ENCODE assay signal across 8 cellular contexts in genomic region chr2:23824777-23825212, GRCh38.
DNase-seq lines count a peak whose midpoint lies in the region; ATAC-seq and TF ChIP-seq lines count a peak whose summit lies in the region.

No MANE protein-coding gene starts in this region.

- H3K4me1 Mint-ChIP-seq in CD14-positive monocyte (peaks cover 14% of the 10 kb centered on the region), endothelial cell (ENCODE audit: unreplicated experiment) (no peaks in the 10 kb centered on the region), nephron progenitor cell (no peaks in the 10 kb centered on the region)

- TF ChIP-seq CTCF in CD14-positive monocyte (IDR thresholded peaks at IDR 0.05) (peak; percentile 83), GM12874 (IDR thresholded peaks at IDR 0.05; ENCODE audit: insufficient read depth, low read depth, low read length) (peak; percentile 53), LNCaP clone FGC (IDR thresholded peaks at IDR 0.05; ENCODE audit: control insufficient read depth, extremely low read depth, insufficient read depth) (peak; percentile 57), endothelial cell (IDR thresholded peaks at IDR 0.05; ENCODE audit: unreplicated experiment) (peak; percentile 81), nephron progenitor cell (IDR thresholded peaks at IDR 0.05) (peak; percentile 60)

- H3K27ac Mint-ChIP-seq in CD14-positive monocyte, result peak overlapping the region in 1 of 7 donors; percentile 45
- no peak overlapping the region for H3K27ac Mint-ChIP-seq in endothelial cell (ENCODE audit: unreplicated experiment)
- H3K27ac Mint-ChIP-seq in nephron progenitor cell, result peak overlapping the region; percentile 65

- intact Hi-C loops in CD14-positive monocyte (cut with micrococcal nuclease), result loop anchor here (5.0 kb wide), 1 partner anchor 258 kb away; the partner anchor contains the start of gene TP53I3 (in 2 of the 2)

- H3K4me3 ChIP-seq in LNCaP clone FGC (ENCODE audit: low read depth, low read length), result no peak overlapping the region

- H3K9me3 Mint-ChIP-seq in CD14-positive monocyte (no peaks in the 10 kb centered on the region), endothelial cell (ENCODE audit: unreplicated experiment) (no peaks in the 10 kb centered on the region), nephron progenitor cell (no peaks in the 10 kb centered on the region)

- DNase-seq in CD14-positive monocyte (ENCODE audit: low spot score) (no peak), LNCaP clone FGC (ENCODE audit: low read depth) (peak; percentile 10), SK-N-DZ (ENCODE audit: low spot score) (peak; percentile 23), endothelial cell (ENCODE audit: low spot score) (peak; percentile 43), nephron progenitor cell (peak; percentile 16)

- H3K36me3 Mint-ChIP-seq in CD14-positive monocyte, result peaks cover 38 to 44% of the 10 kb centered on the region in 2 donors
- H3K36me3 Mint-ChIP-seq in endothelial cell (ENCODE audit: low read depth, unreplicated experiment), result no peaks in the 10 kb centered on the region
- peaks cover 4% of the 10 kb centered on the region for H3K36me3 Mint-ChIP-seq in nephron progenitor cell (ENCODE audit: low read depth)

- no peak for ATAC-seq in GM21381 (IDR thresholded peaks at IDR 0.05; ENCODE audit: unreplicated experiment)
- ATAC-seq in GM19023 (IDR thresholded peaks at IDR 0.05; ENCODE audit: unreplicated experiment), result no peak

- H3K4me3 Mint-ChIP-seq in CD14-positive monocyte (no peak overlapping the region), endothelial cell (ENCODE audit: unreplicated experiment) (no peak overlapping the region), nephron progenitor cell (no peak overlapping the region)

- H3K27me3 Mint-ChIP-seq in CD14-positive monocyte (ENCODE audit: low read depth in 3 of 3) (no peaks in the 10 kb centered on the region), endothelial cell (ENCODE audit: unreplicated experiment) (no peaks in the 10 kb centered on the region), nephron progenitor cell (ENCODE audit: low read depth, poor library complexity) (no peaks in the 10 kb centered on the region)
